Comparison of ENCODE assay signal across 24 cellular contexts in the genomic region with DNA sequence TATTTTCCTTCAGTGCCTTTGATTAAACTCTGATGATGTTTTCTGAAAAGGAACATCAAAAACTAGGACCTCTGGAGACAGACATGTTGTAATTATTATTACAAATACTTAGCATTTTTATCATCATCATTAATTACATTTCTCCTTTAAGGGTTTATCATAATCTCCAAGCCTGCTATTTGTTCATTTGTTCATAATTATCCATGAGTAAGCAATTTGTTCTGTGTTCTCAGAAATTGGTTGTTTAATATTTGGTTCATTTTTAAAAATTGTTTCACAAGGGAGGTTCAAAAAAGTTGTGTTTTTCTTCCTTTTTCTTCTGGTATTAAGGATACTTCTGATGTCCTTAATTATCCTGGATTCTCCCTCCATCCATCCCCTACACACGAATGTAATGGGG.
DNase-seq lines count a peak whose midpoint lies in the region; ATAC-seq, FAIRE-seq and TF ChIP-seq lines count a peak whose summit lies in the region.
"Had no signal": no experiment of that assay in that cellular context is flagged by ENCODE, and none has a peak within 500 bp of the region (broad histone marks: within the 10 kb centered on the region; RNA-seq: fewer than 3 reads in every experiment).

No MANE protein-coding gene starts in this region.

- no peaks in the 10 kb centered on the region for H3K9me1 ChIP-seq in IMR-90 (ENCODE audit: insufficient read depth, low read length)

- H3K4ac ChIP-seq in IMR-90 (ENCODE audit: low read depth, low read length) = no peak overlapping the region

- CTCF ChIA-PET in A549 (lab: Yijun Ruan, JAX) = interaction anchor here (1.4 kb wide), 1 partner anchor 22 kb away, joined by 3 read pairs; no protein-coding TSS in a partner anchor
- CTCF ChIA-PET in IMR-90 (lab: Yijun Ruan, JAX) = no interaction called here
- CTCF ChIA-PET in CD4-positive, alpha-beta memory T cell (lab: Charles Lee; ENCODE audit: partially characterized antibody) = no interaction called here

- no TSS peak for BruUV-seq in IMR-90 (replicated peaks; lab: Mats Ljungman, UMichigan)

- no peak overlapping the region for H4K5ac ChIP-seq in IMR-90 (ENCODE audit: low read depth, low read length)

- WGBS in A549 (ENCODE audit: missing lambda C conversion rate) = 17% methylated on average over 1 of the region's 1 CpG
- no CpG with 5 or more reads among the region's 1 CpG for WGBS in IMR-90 (ENCODE audit: extremely low coverage in 2 of 2, insufficient read length in 1 of 2), 2 experiments

- H3K27ac Mint-ChIP-seq in mesothelial cell of epicardium (peak overlapping the region; percentile 72), nephron progenitor cell (no peak overlapping the region)
- H3K27ac Mint-ChIP-seq in CD4-positive, alpha-beta memory T cell = no peak overlapping the region
- H3K27ac Mint-ChIP-seq: B cell; CD4-positive, alpha-beta T cell; CD8-positive, alpha-beta memory T cell had no signal

- H3K27me3 Mint-ChIP-seq in mesothelial cell of epicardium (ENCODE audit: low read depth) (no peaks in the 10 kb centered on the region), nephron progenitor cell (ENCODE audit: low read depth, poor library complexity) (peaks cover 6% of the 10 kb centered on the region)
- H3K27me3 Mint-ChIP-seq in CD4-positive, alpha-beta memory T cell = no peaks in the 10 kb centered on the region
- H3K27me3 Mint-ChIP-seq: B cell; CD4-positive, alpha-beta T cell; CD8-positive, alpha-beta memory T cell had no signal

- dilution Hi-C loops in IMR-90 (cut with HindIII; ENCODE audit: low sequenced_read_pairs, unreplicated experiment) = no loop called here

- TF ChIP-seq EP300 in A549 (IDR thresholded peaks at IDR 0.05) = no peak

- intact Hi-C loops in IMR-90 (cut with micrococcal nuclease) = no loop called here
- intact Hi-C loops in CD4-positive, alpha-beta memory T cell (cut with micrococcal nuclease) = no loop called here

- no peak overlapping the region for H3K27ac ChIP-seq in A549
- no peak overlapping the region for H3K27ac ChIP-seq in IMR-90 (ENCODE audit: insufficient read depth, low read length)
- no peak overlapping the region for H3K27ac ChIP-seq in CD4-positive, alpha-beta memory T cell (ENCODE audit: low read depth, low read length)
- H3K27ac ChIP-seq: BLaER1 treated with 17β-estradiol and CSF1 and Interleukin-3, amounts not matched to agents 10 nM and 100 nM; C4-2B had no signal

- no peaks in the 10 kb centered on the region for H3K79me1 ChIP-seq in IMR-90 (ENCODE audit: low read depth in 1 of 2, low read length in 2 of 2)

- H3K9ac ChIP-seq in IMR-90 (ENCODE audit: low read depth, low read length) = no peak overlapping the region
- H3K9ac ChIP-seq: BLaER1 treated with 17β-estradiol and CSF1 and Interleukin-3, amounts not matched to agents 10 nM and 100 nM had no signal

- in situ Hi-C loops in IMR-90 (cut with MboI; ENCODE audit: low sequenced_read_pairs) = no loop called here

- H3K4me3 Mint-ChIP-seq in mesothelial cell of epicardium (no peak overlapping the region), nephron progenitor cell (no peak overlapping the region)
- H3K4me3 Mint-ChIP-seq in CD4-positive, alpha-beta memory T cell = no peak overlapping the region
- H3K4me3 Mint-ChIP-seq: B cell; CD4-positive, alpha-beta T cell; CD8-positive, alpha-beta memory T cell had no signal

- no peak for TF ChIP-seq RAD21 in A549 (conservative IDR thresholded peaks at IDR 0.05 in 1 of 2, IDR thresholded peaks at IDR 0.05 in 1 of 2)
- no peak for TF ChIP-seq RAD21 in IMR-90 (IDR thresholded peaks at IDR 0.05; ENCODE audit: low read length)

- ATAC-seq in A549 (no peak), IMR-90 (ENCODE audit: low read depth) (no peak)
- ATAC-seq: GM12878 had no signal

- no peaks in the 10 kb centered on the region for H3K36me3 ChIP-seq in IMR-90 (ENCODE audit: control insufficient read depth, insufficient read depth, low read length)
- no peaks in the 10 kb centered on the region for H3K36me3 ChIP-seq in CD4-positive, alpha-beta memory T cell (ENCODE audit: insufficient read depth, low read length)
- H3K36me3 ChIP-seq: BLaER1 treated with 17β-estradiol and CSF1 and Interleukin-3, amounts not matched to agents 10 nM and 100 nM had no signal

- no peak overlapping the region for H2AFZ ChIP-seq in IMR-90 (replicated peaks; ENCODE audit: low read length, poor library complexity)

- H4K91ac ChIP-seq in IMR-90 (ENCODE audit: insufficient read depth, low read depth, low read length) = no peak overlapping the region

- no peak for FAIRE-seq in A549 (lab: Jason Lieb, UNC)
- FAIRE-seq: A204.1, GM12878, GM12892, GM18507 had no signal

- H3K23ac ChIP-seq in IMR-90 (ENCODE audit: low read depth, low read length) = no peak overlapping the region

- no peak for TF ChIP-seq POLR2A in A549 (IDR thresholded peaks at IDR 0.05; ENCODE audit: low read length)
- TF ChIP-seq POLR2A in IMR-90 (IDR thresholded peaks at IDR 0.05; ENCODE audit: low read depth, low read length) = no peak

- no peaks in the 10 kb centered on the region for H4K20me1 ChIP-seq in IMR-90 (ENCODE audit: insufficient read depth, low read length)
- H4K20me1 ChIP-seq: BLaER1 treated with 17β-estradiol and CSF1 and Interleukin-3, amounts not matched to agents 10 nM and 100 nM had no signal

- no peak for DNase-seq in A549 (ENCODE audit: low read depth in 1 of 2, low spot score in 1 of 2)
- DNase-seq in IMR-90 = no peak
- no peak for DNase-seq in mesothelial cell of epicardium (ENCODE audit: low spot score in 2 of 2, unreplicated experiment in 2 of 2)
- DNase-seq in CD4-positive, alpha-beta memory T cell = no peak
- no peak for DNase-seq in nephron progenitor cell
- DNase-seq: 8988T; AML-193; CD4-positive, alpha-beta T cell; CD8-positive, alpha-beta memory T cell; COR-L47; DMS 273 treated with DMSO at 0.1 percent for 48 hours; DMS153; DMS53; DMS79; DND-41; EL; GDM1 had no signal

- no peaks in the 10 kb centered on the region for H3K36me3 Mint-ChIP-seq in mesothelial cell of epicardium
- H3K36me3 Mint-ChIP-seq in CD4-positive, alpha-beta memory T cell = no peaks in the 10 kb centered on the region
- no peaks in the 10 kb centered on the region for H3K36me3 Mint-ChIP-seq in nephron progenitor cell (ENCODE audit: low read depth)
- H3K36me3 Mint-ChIP-seq: CD8-positive, alpha-beta memory T cell had no signal

- H3K9me3 ChIP-seq in A549 = no peaks in the 10 kb centered on the region
- 0 out of 2 replicates have a peak, but pooled peaks cover 6% of the 10 kb centered on the region for H3K9me3 ChIP-seq in IMR-90 (ENCODE audit: control insufficient read depth, insufficient read depth, low read length)
- H3K9me3 ChIP-seq in CD4-positive, alpha-beta memory T cell (ENCODE audit: control insufficient read depth in 1 of 2, low read length in 2 of 2) = peaks cover 0 to 6% of the 10 kb centered on the region in 2 donors

- H2AK5ac ChIP-seq in IMR-90 (ENCODE audit: low read depth, low read length) = no peak overlapping the region

- H3K4me1 Mint-ChIP-seq in mesothelial cell of epicardium (peaks cover 87% of the 10 kb centered on the region), nephron progenitor cell (peaks cover 13% of the 10 kb centered on the region)
- no peaks in the 10 kb centered on the region for H3K4me1 Mint-ChIP-seq in CD4-positive, alpha-beta memory T cell
- H3K4me1 Mint-ChIP-seq: CD8-positive, alpha-beta memory T cell had no signal

- H2BK20ac ChIP-seq in IMR-90 (ENCODE audit: low read depth, low read length) = no peak overlapping the region

- H3K4me1 ChIP-seq in A549 = no peaks in the 10 kb centered on the region
- H3K4me1 ChIP-seq in IMR-90 (ENCODE audit: control insufficient read depth, insufficient read depth, low read length) = no peaks in the 10 kb centered on the region
- no peaks in the 10 kb centered on the region for H3K4me1 ChIP-seq in CD4-positive, alpha-beta memory T cell (ENCODE audit: insufficient read depth, low read length)

- no peaks in the 10 kb centered on the region for H3K9me3 Mint-ChIP-seq in mesothelial cell of epicardium
- peaks cover 0 to 18% (median 5%) of the 10 kb centered on the region in 8 donors for H3K9me3 Mint-ChIP-seq in CD4-positive, alpha-beta memory T cell
- no peaks in the 10 kb centered on the region for H3K9me3 Mint-ChIP-seq in nephron progenitor cell
- H3K9me3 Mint-ChIP-seq: CD4-positive, alpha-beta T cell had no signal

- no peak overlapping the region for H4K8ac ChIP-seq in IMR-90 (ENCODE audit: low read depth in 2 of 2, low read length in 2 of 2)

- H3K18ac ChIP-seq in IMR-90 (ENCODE audit: low read depth, low read length) = no peak overlapping the region

- H2BK120ac ChIP-seq in IMR-90 (ENCODE audit: low read depth, low read length) = no peak overlapping the region

- H3K14ac ChIP-seq in IMR-90 (replicated peaks; ENCODE audit: low read depth, low read length) = no peak overlapping the region

- no peaks in the 10 kb centered on the region for H3K27me3 ChIP-seq in IMR-90 (ENCODE audit: control insufficient read depth, insufficient read depth, low read length)
- H3K27me3 ChIP-seq in CD4-positive, alpha-beta memory T cell (ENCODE audit: insufficient read depth, low read length) = no peaks in the 10 kb centered on the region
- H3K27me3 ChIP-seq: BLaER1 treated with 17β-estradiol and CSF1 and Interleukin-3, amounts not matched to agents 10 nM and 100 nM had no signal

- no peak overlapping the region for H2BK5ac ChIP-seq in IMR-90 (ENCODE audit: low read depth, low read length, poor library complexity, severe bottlenecking)

- no peak overlapping the region for H3K56ac ChIP-seq in IMR-90 (ENCODE audit: extremely low read depth, insufficient read depth, low read length)

- H2AK9ac ChIP-seq in IMR-90 (replicated peaks; ENCODE audit: low read depth, low read length, poor library complexity) = no peak overlapping the region

- H3K4me3 ChIP-seq in A549 (no peak overlapping the region), IMR-90 (ENCODE audit: insufficient read depth, low read depth, low read length) (no peak overlapping the region)
- H3K4me3 ChIP-seq in CD4-positive, alpha-beta memory T cell (ENCODE audit: low read length in 2 of 2) = no peak overlapping the region
- H3K4me3 ChIP-seq: BLaER1 treated with 17β-estradiol and CSF1 and Interleukin-3, amounts not matched to agents 10 nM and 100 nM; GM12878 had no signal

- H3K4me2 ChIP-seq in A549 (no peak overlapping the region), IMR-90 (ENCODE audit: low read depth, low read length) (no peak overlapping the region)
- H3K4me2 ChIP-seq: BLaER1 treated with 17β-estradiol and CSF1 and Interleukin-3, amounts not matched to agents 10 nM and 100 nM had no signal

- H2BK15ac ChIP-seq in IMR-90 (ENCODE audit: low read depth, low read length) = no peak overlapping the region

- POLR2A ChIA-PET in A549 (lab: Yijun Ruan, JAX) (no interaction called here), IMR-90 (lab: Charles Lee; ENCODE audit: unreplicated experiment) (no interaction called here)
- POLR2A ChIA-PET in CD4-positive, alpha-beta memory T cell (lab: Charles Lee; ENCODE audit: partially characterized antibody) = no interaction called here

- TF ChIP-seq CTCF in A549 (IDR thresholded peaks at IDR 0.05) (no peak), IMR-90 (conservative IDR thresholded peaks at IDR 0.05; ENCODE audit: low read depth, low read length) (no peak), mesothelial cell of epicardium (IDR thresholded peaks at IDR 0.05; ENCODE audit: unreplicated experiment) (no peak), nephron progenitor cell (IDR thresholded peaks at IDR 0.05) (no peak)

TF ChIP-seq in IMR-90, 13 proteins besides CTCF, POLR2A, EP300 and RAD21:
- TF ChIP-seq MAFK (IDR thresholded peaks at IDR 0.05; ENCODE audit: low read depth, low read length) (peak; percentile 50), BHLHE40 (IDR thresholded peaks at IDR 0.05; ENCODE audit: low read depth, low read length) (no peak)
